ENCODE assay signal across 20 cellular contexts in the genomic region with DNA sequence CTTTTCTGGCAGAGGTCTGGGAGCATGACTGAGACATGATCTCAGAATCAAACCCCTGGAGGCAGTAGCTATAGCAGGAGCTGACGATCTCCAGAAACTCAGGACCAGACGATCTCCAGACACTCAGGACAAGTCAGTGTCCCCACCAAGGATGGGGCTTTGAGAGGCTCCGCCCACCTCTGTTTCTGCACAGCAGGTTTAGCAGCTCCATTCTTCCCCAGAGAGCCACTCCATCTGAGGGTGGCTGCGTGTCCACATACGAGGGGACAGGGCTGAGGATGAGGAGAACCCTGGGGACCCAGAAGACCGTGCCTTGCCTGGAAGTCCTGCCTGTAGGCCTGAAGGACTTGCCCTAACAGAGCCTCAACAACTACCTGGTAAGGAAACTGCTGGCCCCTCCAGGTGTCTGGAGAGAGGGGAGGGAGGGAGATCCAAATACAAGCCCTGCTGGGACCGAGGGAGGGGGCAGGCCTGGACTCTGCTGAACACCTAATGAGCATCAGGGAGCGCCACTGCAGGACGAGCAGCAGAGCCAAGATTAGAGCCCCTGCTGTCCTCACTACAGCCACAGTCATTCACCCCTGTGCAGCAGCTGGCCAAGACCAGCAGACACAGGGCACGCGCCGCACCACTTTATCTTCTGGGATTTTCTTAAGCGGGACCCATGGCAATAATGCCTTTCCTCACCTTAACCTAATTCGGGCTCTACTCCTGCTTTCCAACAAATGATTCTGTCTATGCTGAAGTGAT. TPM values are rescaled to one million over a fixed set of nuclear protein-coding genes. Genes with fewer than 3 reads are reported as not detected.
DNase-seq lines count a peak whose midpoint lies in the region; ATAC-seq and TF ChIP-seq lines count a peak whose summit lies in the region.
"Had no signal": no experiment of that assay in that cellular context is flagged by ENCODE, and none has a peak within 500 bp of the region (broad histone marks: within the 10 kb centered on the region; RNA-seq: fewer than 3 reads in every experiment).

A gene with protein sequence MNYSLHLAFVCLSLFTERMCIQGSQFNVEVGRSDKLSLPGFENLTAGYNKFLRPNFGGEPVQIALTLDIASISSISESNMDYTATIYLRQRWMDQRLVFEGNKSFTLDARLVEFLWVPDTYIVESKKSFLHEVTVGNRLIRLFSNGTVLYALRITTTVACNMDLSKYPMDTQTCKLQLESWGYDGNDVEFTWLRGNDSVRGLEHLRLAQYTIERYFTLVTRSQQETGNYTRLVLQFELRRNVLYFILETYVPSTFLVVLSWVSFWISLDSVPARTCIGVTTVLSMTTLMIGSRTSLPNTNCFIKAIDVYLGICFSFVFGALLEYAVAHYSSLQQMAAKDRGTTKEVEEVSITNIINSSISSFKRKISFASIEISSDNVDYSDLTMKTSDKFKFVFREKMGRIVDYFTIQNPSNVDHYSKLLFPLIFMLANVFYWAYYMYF (plus strand): TSS at position 228 of the 750 bp plus-strand sequence. CDS start 4,891 bp downstream, outside the sequence.

- peak within 1 kb of the TSS in 1 of 2 experiments; percentile 22; a peak in 1 of 4 replicates for H3K27ac ChIP-seq in SK-N-SH (ENCODE audit: low read depth in 2 of 2, low read length in 1 of 2)
- H3K27ac ChIP-seq in IMR-90 (ENCODE audit: insufficient read depth, low read length): no peak within 1 kb of the TSS
- peak within 1 kb of the TSS; percentile 34 for H3K27ac ChIP-seq in hepatocyte
- H3K27ac ChIP-seq in stomach: peak within 1 kb of the TSS in 2 of 5 donors; percentile 48 to 76
- H3K27ac ChIP-seq: 22Rv1; BLaER1 treated with 17β-estradiol and CSF1 and Interleukin-3, amounts not matched to agents 10 nM and 100 nM; HL-60 had no signal

- H3K27me3 Mint-ChIP-seq in HFFc6 (ENCODE audit: insufficient read depth): peaks cover 9% of the 10 kb centered on the region

- no peak within 1 kb of the TSS for H3K23ac ChIP-seq in IMR-90 (ENCODE audit: low read depth, low read length)

- H3K9me2 ChIP-seq in SK-N-SH (no peaks in the 10 kb centered on the region), hepatocyte (replicated peaks; ENCODE audit: insufficient read depth) (no peaks in the 10 kb centered on the region)

- no TSS peak for BruUV-seq in IMR-90 (replicated peaks; lab: Mats Ljungman, UMichigan)

- no peaks in the 10 kb centered on the region for H3K79me2 ChIP-seq in SK-N-SH (ENCODE audit: insufficient read depth)
- no peaks in the 10 kb centered on the region for H3K79me2 ChIP-seq in hepatocyte

- H3K36me3 ChIP-seq in SK-N-SH (replicated peaks in 1 of 2; ENCODE audit: control insufficient read depth in 1 of 2, insufficient read depth in 2 of 2, low read length in 1 of 2) (no peaks in the 10 kb centered on the region), IMR-90 (ENCODE audit: control insufficient read depth, insufficient read depth, low read length) (no peaks in the 10 kb centered on the region), hepatocyte (replicated peaks; ENCODE audit: insufficient read depth, low read depth) (no peaks in the 10 kb centered on the region), stomach (no peaks in the 10 kb centered on the region)
- H3K36me3 ChIP-seq: BLaER1 treated with 17β-estradiol and CSF1 and Interleukin-3, amounts not matched to agents 10 nM and 100 nM; MG63 had no signal

- H4K5ac ChIP-seq in IMR-90 (ENCODE audit: low read depth, low read length): no peak within 1 kb of the TSS

- no peak within 1 kb of the TSS for H2BK120ac ChIP-seq in IMR-90 (ENCODE audit: low read depth, low read length)

- H4K91ac ChIP-seq in IMR-90 (ENCODE audit: insufficient read depth, low read depth, low read length): no peak within 1 kb of the TSS

- H3K4me3 ChIP-seq in SK-N-SH (ENCODE audit: low read depth in 2 of 2, low read length in 1 of 2) (no peak within 1 kb of the TSS; a peak in 1 of 4 replicates), IMR-90 (ENCODE audit: insufficient read depth, low read depth, low read length) (no peak within 1 kb of the TSS), hepatocyte (no peak within 1 kb of the TSS), stomach (no peak within 1 kb of the TSS)
- H3K4me3 ChIP-seq: BLaER1 treated with 17β-estradiol and CSF1 and Interleukin-3, amounts not matched to agents 10 nM and 100 nM; MG63 had no signal

- DNase-seq in SK-N-SH: peak; percentile 32
- DNase-seq in IMR-90: no peak
- DNase-seq in hepatocyte (ENCODE audit: low spot score): peak; percentile 35
- DNase-seq in stomach: peak; percentile 27
- no peak for DNase-seq in HFFc6
- no peak for DNase-seq in stimulated activated CD4-positive, alpha-beta T cell treated with anti-CD3 and anti-CD28 coated beads, Interleukin-12 subunit alpha, Interleukin-12 subunit beta, amount 100 ng/mL, for 4 hours
- no peak for DNase-seq in MV-4-11 (lab: John Stamatoyannopoulos, UW)
- DNase-seq: DMS153, EL, H7, KBM-7, MG63, NCI-H1105, NCI-H187, NCI-H446, NCI-H748 treated with DMSO at 0.1 percent for 48 hours had no signal

- no peaks in the 10 kb centered on the region for H3F3A ChIP-seq in SK-N-SH (replicated peaks; ENCODE audit: insufficient read depth)

- H4K20me1 ChIP-seq in SK-N-SH (ENCODE audit: insufficient read depth) (no peaks in the 10 kb centered on the region), IMR-90 (ENCODE audit: insufficient read depth, low read length) (no peaks in the 10 kb centered on the region), hepatocyte (ENCODE audit: insufficient read depth, poor library complexity, severe bottlenecking) (no peaks in the 10 kb centered on the region)
- H4K20me1 ChIP-seq: BLaER1 treated with 17β-estradiol and CSF1 and Interleukin-3, amounts not matched to agents 10 nM and 100 nM had no signal

- ATAC-seq in SK-N-SH treated with all-trans-retinoic acid at 6 μM for 48 hours (no peak), IMR-90 (ENCODE audit: low read depth) (no peak)

- H4K8ac ChIP-seq in IMR-90 (ENCODE audit: low read depth in 2 of 2, low read length in 2 of 2): no peak within 1 kb of the TSS

- no peaks in the 10 kb centered on the region for H3K27me3 ChIP-seq in SK-N-SH (ENCODE audit: insufficient read depth)
- H3K27me3 ChIP-seq in IMR-90 (ENCODE audit: control insufficient read depth, insufficient read depth, low read length): peaks cover 17% of the 10 kb centered on the region
- no peaks in the 10 kb centered on the region for H3K27me3 ChIP-seq in hepatocyte
- H3K27me3 ChIP-seq in stomach: no peaks in the 10 kb centered on the region
- H3K27me3 ChIP-seq: BLaER1 treated with 17β-estradiol and CSF1 and Interleukin-3, amounts not matched to agents 10 nM and 100 nM; MG63 had no signal

- H2BK5ac ChIP-seq in IMR-90 (ENCODE audit: low read depth, low read length, poor library complexity, severe bottlenecking): no peak within 1 kb of the TSS

- H3K4me3 Mint-ChIP-seq in HFFc6: no peak within 1 kb of the TSS

- dilution Hi-C loops in IMR-90 (cut with HindIII; ENCODE audit: low sequenced_read_pairs, unreplicated experiment): no loop called here

- TF ChIP-seq EP300 in SK-N-SH (IDR thresholded peaks at IDR 0.05; ENCODE audit: borderline replicate concordance in 1 of 2, low read depth in 1 of 2, low read length in 1 of 2) (no peak), stomach (IDR thresholded peaks at IDR 0.05) (no peak)

- POLR2A ChIA-PET in SK-N-SH (lab: Yijun Ruan, JAX): no interaction called here
- POLR2A ChIA-PET in IMR-90 (lab: Charles Lee; ENCODE audit: unreplicated experiment): no interaction called here

- H2AK9ac ChIP-seq in IMR-90 (replicated peaks; ENCODE audit: low read depth, low read length, poor library complexity): no peak within 1 kb of the TSS

- H2BK20ac ChIP-seq in IMR-90 (ENCODE audit: low read depth, low read length): no peak within 1 kb of the TSS

- no peak within 1 kb of the TSS for H3K14ac ChIP-seq in IMR-90 (replicated peaks; ENCODE audit: low read depth, low read length)

- no peak for TF ChIP-seq RAD21 in SK-N-SH (IDR thresholded peaks at IDR 0.05; ENCODE audit: low read length)
- no peak for TF ChIP-seq RAD21 in IMR-90 (IDR thresholded peaks at IDR 0.05; ENCODE audit: low read length)

- H3K4me2 ChIP-seq in SK-N-SH (no peak within 1 kb of the TSS), IMR-90 (ENCODE audit: low read depth, low read length) (no peak within 1 kb of the TSS), hepatocyte (no peak within 1 kb of the TSS)

- no peak for TF ChIP-seq CTCF in SK-N-SH (IDR thresholded peaks at IDR 0.05)
- TF ChIP-seq CTCF in IMR-90 (conservative IDR thresholded peaks at IDR 0.05; ENCODE audit: low read depth, low read length): no peak
- no peak for TF ChIP-seq CTCF in hepatocyte (IDR thresholded peaks at IDR 0.05; ENCODE audit: poor library complexity)
- TF ChIP-seq CTCF in stomach (IDR thresholded peaks at IDR 0.05): no peak
- TF ChIP-seq CTCF in HFFc6 (IDR thresholded peaks at IDR 0.05): no peak

- H3K4me1 Mint-ChIP-seq in HFFc6 (ENCODE audit: low read depth): no peaks in the 10 kb centered on the region

- H3K36me3 Mint-ChIP-seq in HFFc6 (ENCODE audit: low read depth): no peaks in the 10 kb centered on the region

- intact Hi-C loops in IMR-90 (cut with micrococcal nuclease): no loop called here
- intact Hi-C loops in stomach (cut with DNase I; ENCODE audit: low total_unique reads): no loop called here

- no peak within 1 kb of the TSS for H3K9ac ChIP-seq in SK-N-SH
- no peak within 1 kb of the TSS for H3K9ac ChIP-seq in IMR-90 (ENCODE audit: low read depth, low read length)
- H3K9ac ChIP-seq: BLaER1 treated with 17β-estradiol and CSF1 and Interleukin-3, amounts not matched to agents 10 nM and 100 nM had no signal

- H2BK15ac ChIP-seq in IMR-90 (ENCODE audit: low read depth, low read length): no peak within 1 kb of the TSS

- no peaks in the 10 kb centered on the region for H3K9me1 ChIP-seq in IMR-90 (ENCODE audit: insufficient read depth, low read length)

- no peaks in the 10 kb centered on the region for H3K9me3 Mint-ChIP-seq in HFFc6

- no peak within 1 kb of the TSS for H3K4ac ChIP-seq in IMR-90 (ENCODE audit: low read depth, low read length)

- H2AFZ ChIP-seq in SK-N-SH (ENCODE audit: low read depth) (no peak within 1 kb of the TSS), IMR-90 (replicated peaks; ENCODE audit: low read length, poor library complexity) (peak within 1 kb of the TSS; percentile 37), hepatocyte (no peak within 1 kb of the TSS)

- H3K4me1 ChIP-seq in SK-N-SH (ENCODE audit: control insufficient read depth in 1 of 2, insufficient read depth in 2 of 2, low read depth in 1 of 2, low read length in 1 of 2) (peaks cover 0 to 29% of the 10 kb centered on the region in 2 experiments; a peak in 1 of 4 replicates), IMR-90 (ENCODE audit: control insufficient read depth, insufficient read depth, low read length) (no peaks in the 10 kb centered on the region), hepatocyte (ENCODE audit: insufficient read depth) (no peaks in the 10 kb centered on the region), stomach (peaks cover 0 to 21% (median 13%) of the 10 kb centered on the region in 4 donors)

- WGBS in SK-N-SH (ENCODE audit: low lambda C conversion rate): 76% methylated on average over 6 of the region's 14 CpGs
- WGBS in IMR-90 (ENCODE audit: extremely low coverage in 2 of 2, insufficient read length in 1 of 2), 2 experiments: 0% methylated on average over 1 of the region's 14 CpGs; no CpG with 5 or more reads in 1 of the 2 experiments
- WGBS in hepatocyte (ENCODE audit: low lambda C conversion rate, missing lambda C conversion rate): 78% methylated on average over 14 of the region's 14 CpGs
- 75 to 91% (median 86%) methylated on average over 10 to 14 of the region's 14 CpGs for WGBS in stomach, 5 donors

- TF ChIP-seq POLR2A in IMR-90 (IDR thresholded peaks at IDR 0.05; ENCODE audit: low read depth, low read length): no peak
- TF ChIP-seq POLR2A in stomach (IDR thresholded peaks at IDR 0.05): no peak

- H2AK5ac ChIP-seq in IMR-90 (ENCODE audit: low read depth, low read length): no peak within 1 kb of the TSS

- no peaks in the 10 kb centered on the region for H3K79me1 ChIP-seq in IMR-90 (ENCODE audit: low read depth in 1 of 2, low read length in 2 of 2)

- H3K27ac Mint-ChIP-seq in HFFc6: no peak within 1 kb of the TSS

- in situ Hi-C loops in IMR-90 (cut with MboI; ENCODE audit: low sequenced_read_pairs): no loop called here

- H3K56ac ChIP-seq in IMR-90 (ENCODE audit: extremely low read depth, insufficient read depth, low read length): no peak within 1 kb of the TSS

- CTCF ChIA-PET in SK-N-SH (lab: Yijun Ruan, JAX): interaction anchor here (2.0 to 15.7 kb wide), 3 partner anchors 8 to 146 kb away, joined by 9 to 511 read pairs (median 10); no protein-coding TSS in a partner anchor
- CTCF ChIA-PET in IMR-90 (lab: Yijun Ruan, JAX): no interaction called here

- H3K18ac ChIP-seq in IMR-90 (ENCODE audit: low read depth, low read length): no peak within 1 kb of the TSS

- H3K9me3 ChIP-seq in SK-N-SH (no peaks in the 10 kb centered on the region), IMR-90 (ENCODE audit: control insufficient read depth, insufficient read depth, low read length) (no peaks in the 10 kb centered on the region), hepatocyte (ENCODE audit: low read depth) (no peaks in the 10 kb centered on the region), stomach (no peaks in the 10 kb centered on the region)
- H3K9me3 ChIP-seq: BLaER1 treated with 17β-estradiol and CSF1 and Interleukin-3, amounts not matched to agents 10 nM and 100 nM; MG63 had no signal

RNA-seq across cellular contexts. Expression of the gene that starts here (rescaled TPM):
- polyA plus RNA-seq in SK-N-SH (2012; rRNA removed) (0.03 and 0.08 TPM in 2 replicates), IMR-90 (2012; rRNA removed) (not detected in 2 replicates), hepatocyte (136 and 192 TPM in 2 replicates), stomach (10 to 100 TPM in 1 of 3 donors, 1 to 10 TPM in 1, under 1 TPM in 1; 0.92 to 31.7 (median 1.2) TPM)
- 0.03 TPM in 2 replicates for polyA plus RNA-seq in SK-N-SH (2012; cell fraction: cytosol; rRNA removed)
- polyA plus RNA-seq in SK-N-SH (2012; cell fraction: nucleus; rRNA removed): not detected in 2 replicates
- total RNA-seq in IMR-90 (2012; rRNA removed) (not detected in 2 replicates), hepatocyte (91.4 and 94.1 TPM in 2 replicates), stomach (1 to 10 TPM in 1 of 5 donors, under 1 TPM in 2, not detected in 2; under 0.01 to 4.5 (median 0.55) TPM)
- not detected in 2 replicates for polyA plus RNA-seq in IMR-90 (2012; cell fraction: cytosol; rRNA removed)
- not detected in 2 replicates for polyA plus RNA-seq in IMR-90 (2012; cell fraction: nucleus; rRNA removed; ENCODE audit: low replicate concordance)
- total RNA-seq in HFFc6 (2021; fragmentation: NEBNext Ultra II Directional; extraction: Animal tissue kit (Norgen Biotek cat#: 25700)): not detected

Comparison
In these comparisons a context has a peak if more than half of its experiments do, and no peak if none do; other contexts are left out.
1. RNA of the gene that starts here (total RNA-seq): 91.4 to 94.1 TPM in hepatocyte; not detected in IMR-90, under 0.01 to 4.5 TPM in stomach and not detected in HFFc6; every median in the first group is over 10 times any median in the second.
2. Peak in DNase-seq in SK-N-SH; RNA of the gene not detected or under 1 TPM.
3. DNase-seq: peak in hepatocyte (single experiment) and stomach (single experiment); none in IMR-90 (single experiment), HFFc6 (single experiment), stimulated activated CD4-positive, alpha-beta T cell treated with anti-CD3 and anti-CD28 coated beads, Interleukin-12 subunit alpha, Interleukin-12 subunit beta, amount 100 ng/mL, for 4 hours (single experiment) and MV-4-11 (single experiment).